ENCODE assay signal across 19 cellular contexts in the genomic region with DNA sequence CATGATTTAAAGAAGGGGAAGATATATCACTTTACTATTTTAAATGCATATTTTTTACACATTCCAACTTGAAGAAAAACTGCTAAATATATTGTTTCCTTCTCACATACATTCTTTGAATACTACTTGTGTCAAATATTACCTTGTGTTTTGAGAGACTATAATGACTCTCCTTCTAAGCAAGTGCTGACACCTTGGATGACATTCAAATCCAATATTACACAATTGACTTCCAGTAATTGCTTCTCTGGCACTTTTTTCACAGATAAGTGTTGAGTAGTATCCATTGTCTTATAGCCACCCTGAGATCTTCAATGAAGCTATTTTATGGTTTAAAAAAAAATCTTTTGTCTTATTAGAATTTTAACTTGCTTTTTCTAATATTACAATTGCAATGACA.
A peak's percentile ranks its signal among the peaks of the same experiment; 100 is the strongest.
DNase-seq lines count a peak whose midpoint lies in the region; ATAC-seq, FAIRE-seq and TF ChIP-seq lines count a peak whose summit lies in the region.
"Had no signal": no experiment of that assay in that cellular context is flagged by ENCODE, and none has a peak within 500 bp of the region (broad histone marks: within the 10 kb centered on the region; RNA-seq: fewer than 3 reads in every experiment).

No MANE protein-coding gene starts in this region.

- ATAC-seq in CD8-positive, alpha-beta T cell: no peak
- no peak for ATAC-seq in naive thymus-derived CD4-positive, alpha-beta T cell
- ATAC-seq in GM18909 (IDR thresholded peaks at IDR 0.05; ENCODE audit: poor library complexity, unreplicated experiment): no peak
- ATAC-seq: Right ventricle myocardium inferior had no signal

- no peak for FAIRE-seq in bronchial epithelial cell (lab: Jason Lieb, UNC)
- FAIRE-seq: A204.1, RCC 7860 had no signal

- peaks cover 19% of the 10 kb centered on the region for H3K4me1 Mint-ChIP-seq in activated CD4-positive, alpha-beta T cell treated with anti-CD3 and anti-CD28 coated beads, Interleukin-2, amount 10 ng/mL, durations not matched to agents 7 days and 5 days
- peaks cover 31% of the 10 kb centered on the region for H3K4me1 Mint-ChIP-seq in CD8-positive, alpha-beta T cell (ENCODE audit: low read depth)
- H3K4me1 Mint-ChIP-seq in naive thymus-derived CD4-positive, alpha-beta T cell: peaks cover 20 to 48% (median 42%) of the 10 kb centered on the region in 7 donors
- H3K4me1 Mint-ChIP-seq: H9 had no signal

- H3K9me3 ChIP-seq in CD8-positive, alpha-beta T cell (ENCODE audit: low read length): no peaks in the 10 kb centered on the region
- H3K9me3 ChIP-seq in naive thymus-derived CD4-positive, alpha-beta T cell (ENCODE audit: control insufficient read depth in 2 of 3, low read length in 3 of 3): no peaks in the 10 kb centered on the region
- H3K9me3 ChIP-seq: BE2C had no signal

- intact Hi-C loops in CD8-positive, alpha-beta T cell (cut with DNase I, micrococcal nuclease): loop anchor here in 1 of 2 experiments (1.0 kb wide), 1 partner anchor 14 kb away; no protein-coding TSS in a partner anchor
- intact Hi-C loops in naive thymus-derived CD4-positive, alpha-beta T cell (cut with micrococcal nuclease): loop anchor here in 1 of 2 donors (1.0 to 5.0 kb wide), 2 partner anchors 7 to 47 kb away; no protein-coding TSS in a partner anchor

- H3K36me3 Mint-ChIP-seq in activated CD4-positive, alpha-beta T cell treated with anti-CD3 and anti-CD28 coated beads, Interleukin-2, amount 10 ng/mL, durations not matched to agents 7 days and 5 days (ENCODE audit: low read depth): no peaks in the 10 kb centered on the region
- H3K36me3 Mint-ChIP-seq in CD8-positive, alpha-beta T cell: no peaks in the 10 kb centered on the region
- H3K36me3 Mint-ChIP-seq in naive thymus-derived CD4-positive, alpha-beta T cell: no peaks in the 10 kb centered on the region

- H3K4me3 ChIP-seq in CD8-positive, alpha-beta T cell (ENCODE audit: low read depth, low read length): no peak overlapping the region
- no peak overlapping the region for H3K4me3 ChIP-seq in bronchial epithelial cell (ENCODE audit: low read depth, low read length)
- H3K4me3 ChIP-seq in naive thymus-derived CD4-positive, alpha-beta T cell (ENCODE audit: low read length): no peak overlapping the region

- no peaks in the 10 kb centered on the region for H3K27me3 Mint-ChIP-seq in activated CD4-positive, alpha-beta T cell treated with anti-CD3 and anti-CD28 coated beads, Interleukin-2, amount 10 ng/mL, durations not matched to agents 7 days and 5 days
- no peaks in the 10 kb centered on the region for H3K27me3 Mint-ChIP-seq in CD8-positive, alpha-beta T cell (ENCODE audit: low read depth)
- H3K27me3 Mint-ChIP-seq in naive thymus-derived CD4-positive, alpha-beta T cell: no peaks in the 10 kb centered on the region

- H3K27me3 ChIP-seq in CD8-positive, alpha-beta T cell (ENCODE audit: insufficient read depth, low read length): no peaks in the 10 kb centered on the region
- H3K27me3 ChIP-seq in bronchial epithelial cell (ENCODE audit: control insufficient read depth, insufficient read depth, low read length): no peaks in the 10 kb centered on the region
- no peaks in the 10 kb centered on the region for H3K27me3 ChIP-seq in naive thymus-derived CD4-positive, alpha-beta T cell (ENCODE audit: control insufficient read depth in 2 of 2, insufficient read depth in 2 of 2, low read length in 2 of 2)
- H3K27me3 ChIP-seq: BE2C had no signal

- TF ChIP-seq CTCF in CD8-positive, alpha-beta T cell (IDR thresholded peaks at IDR 0.05): no peak
- TF ChIP-seq CTCF in bronchial epithelial cell (IDR thresholded peaks at IDR 0.05; ENCODE audit: insufficient read depth, low read length, severe bottlenecking): no peak

- CTCF ChIA-PET in activated CD4-positive, alpha-beta T cell treated with anti-CD3 and anti-CD28 coated beads, Interleukin-2, amount 10 ng/mL, durations not matched to agents 7 days and 5 days (lab: Charles Lee): no interaction called here
- CTCF ChIA-PET in CD8-positive, alpha-beta T cell (lab: Charles Lee): interaction anchor here (1.5 kb wide), 1 partner anchor 61 kb away, joined by 4 read pairs; no protein-coding TSS in a partner anchor
- CTCF ChIA-PET in naive thymus-derived CD4-positive, alpha-beta T cell (lab: Charles Lee): no interaction called here

- H3K9me3 Mint-ChIP-seq in activated CD4-positive, alpha-beta T cell treated with anti-CD3 and anti-CD28 coated beads, Interleukin-2, amount 10 ng/mL, durations not matched to agents 7 days and 5 days: no peaks in the 10 kb centered on the region
- H3K9me3 Mint-ChIP-seq in CD8-positive, alpha-beta T cell: peaks cover 9% of the 10 kb centered on the region
- peaks cover 0 to 17% (median 4%) of the 10 kb centered on the region in 11 donors for H3K9me3 Mint-ChIP-seq in naive thymus-derived CD4-positive, alpha-beta T cell

- POLR2A ChIA-PET in activated CD4-positive, alpha-beta T cell treated with anti-CD3 and anti-CD28 coated beads, Interleukin-2, amount 10 ng/mL, durations not matched to agents 7 days and 5 days (lab: Charles Lee): no interaction called here
- POLR2A ChIA-PET in CD8-positive, alpha-beta T cell (lab: Charles Lee): interaction anchor here (1.2 kb wide), 1 partner anchor 13 kb away, joined by 10 read pairs; no protein-coding TSS in a partner anchor
- POLR2A ChIA-PET in naive thymus-derived CD4-positive, alpha-beta T cell (lab: Charles Lee): interaction anchor here (1.0 kb wide), 1 partner anchor 61 kb away, joined by 4 read pairs; no protein-coding TSS in a partner anchor

- H3K27ac Mint-ChIP-seq in activated CD4-positive, alpha-beta T cell treated with anti-CD3 and anti-CD28 coated beads, Interleukin-2, amount 10 ng/mL, durations not matched to agents 7 days and 5 days: peak overlapping the region; percentile 22
- H3K27ac Mint-ChIP-seq in CD8-positive, alpha-beta T cell: peak overlapping the region; percentile 85
- peak overlapping the region in 8 of 9 donors; percentile 66 to 93 (median 84) for H3K27ac Mint-ChIP-seq in naive thymus-derived CD4-positive, alpha-beta T cell
- H3K27ac Mint-ChIP-seq: H9 had no signal

- no peak overlapping the region for H3K27ac ChIP-seq in CD8-positive, alpha-beta T cell (ENCODE audit: low read depth, low read length)
- H3K27ac ChIP-seq in naive thymus-derived CD4-positive, alpha-beta T cell (ENCODE audit: low read depth, low read length): peak overlapping the region; percentile 26

- DNase-seq in activated CD4-positive, alpha-beta T cell treated with anti-CD3 and anti-CD28 coated beads, Interleukin-2, amount 10 ng/mL, durations not matched to agents 7 days and 5 days: no peak
- no peak for DNase-seq in activated CD4-positive, alpha-beta T cell treated with anti-CD3 and anti-CD28 coated beads for 4 hours
- DNase-seq in CD8-positive, alpha-beta T cell: no peak
- DNase-seq in bronchial epithelial cell (ENCODE audit: low read depth) (peak; percentile 24), SKM-1 (lab: John Stamatoyannopoulos, UW; ENCODE audit: unreplicated experiment) (no peak)
- no peak for DNase-seq in naive thymus-derived CD4-positive, alpha-beta T cell
- no peak for DNase-seq in stimulated activated CD4-positive, alpha-beta T cell treated with anti-CD3 and anti-CD28 coated beads, Interleukin-2, amount 100 ng/mL, for 24 hours
- DNase-seq: BE2C, DMS79 treated with DMSO at 0.1 percent for 48 hours, H9, IMR-90, Karpas-422, NCI-H1694 treated with DMSO at 0.1 percent for 48 hours, NCI-H510A, NCI-H748 treated with DMSO at 0.1 percent for 48 hours had no signal

- no peaks in the 10 kb centered on the region for H3K36me3 ChIP-seq in CD8-positive, alpha-beta T cell (ENCODE audit: insufficient read depth, low read length)
- no peaks in the 10 kb centered on the region for H3K36me3 ChIP-seq in bronchial epithelial cell (ENCODE audit: control insufficient read depth, insufficient read depth, low read length)
- H3K36me3 ChIP-seq in naive thymus-derived CD4-positive, alpha-beta T cell (ENCODE audit: control insufficient read depth in 2 of 3, insufficient read depth in 3 of 3, low read length in 3 of 3): no peaks in the 10 kb centered on the region
- H3K36me3 ChIP-seq: BE2C had no signal

- peaks cover 34% of the 10 kb centered on the region for H3K4me1 ChIP-seq in CD8-positive, alpha-beta T cell (ENCODE audit: insufficient read depth, low read length)
- peaks cover 34 to 36% of the 10 kb centered on the region in 2 donors for H3K4me1 ChIP-seq in naive thymus-derived CD4-positive, alpha-beta T cell (ENCODE audit: control insufficient read depth in 2 of 2, insufficient read depth in 2 of 2, low read length in 2 of 2)
- H3K4me1 ChIP-seq: BE2C had no signal

- H3K4me3 Mint-ChIP-seq in activated CD4-positive, alpha-beta T cell treated with anti-CD3 and anti-CD28 coated beads, Interleukin-2, amount 10 ng/mL, durations not matched to agents 7 days and 5 days: no peak overlapping the region
- H3K4me3 Mint-ChIP-seq in CD8-positive, alpha-beta T cell: no peak overlapping the region
- H3K4me3 Mint-ChIP-seq in naive thymus-derived CD4-positive, alpha-beta T cell: peak overlapping the region in 1 of 10 donors; percentile 84
- H3K4me3 Mint-ChIP-seq: H9 had no signal

Comparison
In these comparisons a context has a peak if more than half of its experiments do, and no peak if none do; other contexts are left out.
1. H3K27ac Mint-ChIP-seq: peak in every context shown above with its lines; median percentile 85 in CD8-positive, alpha-beta T cell; 84 in naive thymus-derived CD4-positive, alpha-beta T cell; 22 in activated CD4-positive, alpha-beta T cell treated with anti-CD3 and anti-CD28 coated beads, Interleukin-2, amount 10 ng/mL, durations not matched to agents 7 days and 5 days.